26 cellular contexts compared by ENCODE assay signal in genomic region chr5:55714339-55714738, GRCh38. TPM values are rescaled to one million over a fixed set of nuclear protein-coding genes. Genes with fewer than 3 reads are reported as not detected.
DNase-seq lines count a peak whose midpoint lies in the region; ATAC-seq, FAIRE-seq and TF ChIP-seq lines count a peak whose summit lies in the region.
"Had no signal": no experiment of that assay in that cellular context is flagged by ENCODE, and none has a peak within 500 bp of the region (broad histone marks: within the 10 kb centered on the region; RNA-seq: fewer than 3 reads in every experiment).

No MANE protein-coding gene starts in this region.

- no peak for TF ChIP-seq POLR2A in GM12891 (IDR thresholded peaks at IDR 0.05; ENCODE audit: low read depth, low read length)

- peaks cover 5% of the 10 kb centered on the region for H3K4me1 ChIP-seq in smooth muscle cell (ENCODE audit: low read depth)

- DNase-seq in DMS53 (lab: John Stamatoyannopoulos, UW) (peak; percentile 35), DMS53 treated with DMSO at 0.1 percent for 48 hours (lab: John Stamatoyannopoulos, UW; ENCODE audit: unreplicated experiment) (no peak), SK-MEL-5 (ENCODE audit: low read depth, low spot score) (peak; percentile 44), epithelial cell of esophagus (ENCODE audit: low read depth) (peak; percentile 24), smooth muscle cell (lab: John Stamatoyannopoulos, UW; ENCODE audit: unreplicated experiment) (no peak), GM12891 (ENCODE audit: insufficient read length, low spot score) (no peak), middle frontal gyrus (ENCODE audit: extremely low spot score, low spot score) (no peak)
- DNase-seq: activated B cell treated with CpG ODN at 0.5 μM for 24 hours; activated CD8-positive, alpha-beta memory T cell treated with anti-CD3 and anti-CD28 coated beads for 24 hours; activated naive CD8-positive, alpha-beta T cell treated with anti-CD3 and anti-CD28 coated beads for 36 hours; activated T-cell treated with anti-CD3 and anti-CD28 coated beads, Interleukin-2, amount 50 U/mL, for 72 hours; esophagus squamous epithelium; naive B cell; NCI-H1048; NCI-H524; SHP77; stimulated activated CD4-positive, alpha-beta T cell treated with anti-CD3 and anti-CD28 coated beads, Interleukin-4, amount 100 ng/mL, for 24 hours; T-helper 17 cell had no signal

- ATAC-seq in GM18873 (IDR thresholded peaks at IDR 0.05; ENCODE audit: low FRiP score, unreplicated experiment), result no peak
- ATAC-seq: activated T-cell treated with anti-CD3 and anti-CD28 coated beads, Interleukin-2, amount 50 U/mL, for 72 hours; T-helper 17 cell had no signal

- no peak for FAIRE-seq in GM12891 (lab: Jason Lieb, UNC)
- FAIRE-seq: GM12892 had no signal

- peaks cover 15% of the 10 kb centered on the region for H3K79me2 ChIP-seq in smooth muscle cell (ENCODE audit: low read depth)

- peak; percentile 26 for TF ChIP-seq CTCF in epithelial cell of esophagus (IDR thresholded peaks at IDR 0.05; ENCODE audit: insufficient read depth, low read depth, low read length, missing control alignments)
- TF ChIP-seq CTCF in smooth muscle cell (IDR thresholded peaks at IDR 0.05; ENCODE audit: borderline replicate concordance, insufficient read depth, poor library complexity, severe bottlenecking), result no peak

- no peaks in the 10 kb centered on the region for H3K9me3 ChIP-seq in smooth muscle cell (replicated peaks; ENCODE audit: low read depth)
- H3K9me3 ChIP-seq: esophagus squamous epithelium had no signal

- H3K27ac ChIP-seq in smooth muscle cell (ENCODE audit: low read depth), result no peak overlapping the region
- H3K27ac ChIP-seq: 22Rv1, BLaER1, esophagus squamous epithelium had no signal

- H4K20me1 ChIP-seq in smooth muscle cell (ENCODE audit: low read depth), result no peaks in the 10 kb centered on the region
- H4K20me1 ChIP-seq: BLaER1 had no signal

- 76% methylated on average over 1 of the region's 1 CpG for WGBS in smooth muscle cell (ENCODE audit: low lambda C conversion rate)

- H3K9ac ChIP-seq in smooth muscle cell (ENCODE audit: low read depth), result no peak overlapping the region
- H3K9ac ChIP-seq: BLaER1 had no signal

- in situ Hi-C loops in SK-MEL-5 (cut with HindIII; ENCODE audit: low pct_unique_long_range_greater_than_20kb, low sequenced_read_pairs), result no loop called here

- H3K4me3 ChIP-seq in epithelial cell of esophagus (ENCODE audit: low read length) (no peak overlapping the region), smooth muscle cell (no peak overlapping the region)
- H3K4me3 ChIP-seq: BLaER1, esophagus squamous epithelium had no signal

- no peaks in the 10 kb centered on the region for H3K27me3 ChIP-seq in smooth muscle cell (ENCODE audit: low read depth)
- H3K27me3 ChIP-seq: BLaER1, esophagus squamous epithelium had no signal

- H2AFZ ChIP-seq in smooth muscle cell (ENCODE audit: low read depth), result peak overlapping the region; percentile 65

- H3F3A ChIP-seq in smooth muscle cell (ENCODE audit: low read depth), result no peaks in the 10 kb centered on the region

- no peaks in the 10 kb centered on the region for H3K36me3 ChIP-seq in smooth muscle cell (ENCODE audit: low read depth)
- H3K36me3 ChIP-seq: BLaER1, esophagus squamous epithelium had no signal

- H3K4me2 ChIP-seq in smooth muscle cell, result no peak overlapping the region
- H3K4me2 ChIP-seq: BLaER1 had no signal

TF ChIP-seq in GM12891, 5 proteins besides CTCF, POLR2A, EP300 and RAD21:
- TF ChIP-seq POLR2AphosphoS5 (IDR thresholded peaks at IDR 0.05; ENCODE audit: low read depth, low read length) (no peak), TAF1 (IDR thresholded peaks at IDR 0.05; ENCODE audit: low read depth, low read length) (no peak), PAX5 (IDR thresholded peaks at IDR 0.05; ENCODE audit: insufficient read depth, low read length, severe bottlenecking) (no peak), POU2F2 (IDR thresholded peaks at IDR 0.05; ENCODE audit: low read depth, low read length) (no peak), SPI1 (IDR thresholded peaks at IDR 0.05; ENCODE audit: low read depth, low read length) (no peak)

RNA-seq across cellular contexts. Expression of gene SLC38A9, which starts 2.2 kb away (rescaled TPM):
- total RNA-seq in SK-MEL-5 (2014; rRNA removed; shearing (Covaris generic)), result 33.1 and 44.0 TPM in 2 replicates
- polyA plus RNA-seq in SK-MEL-5 (2015; cell fraction: cytosol; rRNA removed), result 14.5 and 15.2 TPM in 2 replicates
- 20.9 and 39.7 TPM in 2 replicates for polyA plus RNA-seq in SK-MEL-5 (2015; cell fraction: nucleus; rRNA removed)
- 41.0 and 43.9 TPM in 2 replicates for total RNA-seq in smooth muscle cell
- 19.8 and 20.8 TPM in 2 replicates for polyA plus RNA-seq in smooth muscle cell
- polyA plus RNA-seq in GM12891 (2012; ENCODE audit: low read depth, missing spikeins), result 8.1 TPM

RNA-seq across cellular contexts. Expression of gene DDX4, which starts 23.5 kb away (rescaled TPM):
- total RNA-seq in SK-MEL-5 (2014; rRNA removed; shearing (Covaris generic)), result not detected in 2 replicates
- polyA plus RNA-seq in SK-MEL-5 (2015; cell fraction: cytosol; rRNA removed), result not detected in 2 replicates
- polyA plus RNA-seq in SK-MEL-5 (2015; cell fraction: nucleus; rRNA removed), result 0.30 TPM in 1 of 2 replicates, not detected in the other
- 0.09 TPM in 1 of 2 replicates, not detected in the other for total RNA-seq in smooth muscle cell
- polyA plus RNA-seq in smooth muscle cell, result not detected in 2 replicates
- 0.06 TPM for polyA plus RNA-seq in GM12891 (2012; ENCODE audit: low read depth, missing spikeins)
- total RNA-seq: activated B cell treated with CpG ODN at 0.5 μM for 24 hours; activated naive CD8-positive, alpha-beta T cell treated with anti-CD3 and anti-CD28 coated beads for 36 hours; esophagus squamous epithelium; lower leg skin; skeletal muscle tissue; subcutaneous adipose tissue; T-helper 17 cell had no signal
- polyA plus RNA-seq: IgD-negative memory B cell had no signal

Comparison
In these comparisons a context has a peak if more than half of its experiments do, and no peak if none do; other contexts are left out.
1. DNase-seq: peak in DMS53 (single experiment), SK-MEL-5 (single experiment) and epithelial cell of esophagus (single experiment); none in DMS53 treated with DMSO at 0.1 percent for 48 hours (single experiment), smooth muscle cell (single experiment), GM12891 (single experiment) and middle frontal gyrus (single experiment).